8 cellular contexts compared by ENCODE assay signal in the genomic region with DNA sequence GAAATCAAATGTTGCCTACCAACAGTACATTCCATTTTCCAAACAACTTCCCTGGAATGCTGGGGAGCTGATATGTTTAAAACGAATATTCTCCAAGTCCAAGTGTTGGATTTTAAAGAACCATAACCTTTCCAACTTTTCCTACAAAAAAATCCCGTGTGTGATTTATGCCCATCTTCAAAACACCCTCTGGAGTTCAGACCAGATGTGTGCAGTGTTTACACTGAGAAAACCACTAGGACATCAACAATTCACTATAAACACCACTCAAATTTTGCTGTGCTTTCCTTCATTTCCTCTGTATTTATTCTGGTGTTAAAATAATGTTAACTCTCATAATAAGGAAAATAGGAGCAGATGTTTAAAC. TPM values are rescaled to one million over a fixed set of nuclear protein-coding genes. Genes with fewer than 3 reads are reported as not detected.
DNase-seq lines count a peak whose midpoint lies in the region; ATAC-seq and TF ChIP-seq lines count a peak whose summit lies in the region.

No MANE protein-coding gene starts in this region.

- peak overlapping the region; percentile 98 for H3K27ac ChIP-seq in BLaER1
- H3K27ac ChIP-seq in colonic mucosa: peak overlapping the region; percentile 93

- H3K4me3 ChIP-seq in BLaER1 (peak overlapping the region; percentile 86), colonic mucosa (peak overlapping the region; percentile 57)

- DNase-seq in LHCN-M2 (ENCODE audit: low read depth): peak; percentile 37
- DNase-seq in colonic mucosa: no peak
- no peak for DNase-seq in natural killer cell treated with Interleukin-12 subunit alpha and Interleukin-12 subunit beta and Interleukin-15 and Interleukin-18, amount 100 ng/mL, for 72 hours (ENCODE audit: low spot score)
- no peak for DNase-seq in NAMALWA (ENCODE audit: low spot score)
- DNase-seq in SIG-M5 (lab: John Stamatoyannopoulos, UW): no peak
- DNase-seq in AG20443 (ENCODE audit: low spot score): no peak

- peak overlapping the region; percentile 92 for H3K4me2 ChIP-seq in BLaER1

- H3K27ac Mint-ChIP-seq in natural killer cell treated with Interleukin-12 subunit alpha and Interleukin-12 subunit beta and Interleukin-15 and Interleukin-18, amount 100 ng/mL, for 72 hours: peak overlapping the region; percentile 99 to 100

- H3K4me1 ChIP-seq in BLaER1 (peaks cover 60% of the 10 kb centered on the region), colonic mucosa (peaks cover 7% of the 10 kb centered on the region)

- peaks cover 59% of the 10 kb centered on the region for H4K20me1 ChIP-seq in BLaER1

- peaks cover 14% of the 10 kb centered on the region for H3K36me3 ChIP-seq in BLaER1
- H3K36me3 ChIP-seq in colonic mucosa: no peaks in the 10 kb centered on the region

- H3K36me3 Mint-ChIP-seq in natural killer cell treated with Interleukin-12 subunit alpha and Interleukin-12 subunit beta and Interleukin-15 and Interleukin-18, amount 100 ng/mL, for 72 hours: peaks cover 5% of the 10 kb centered on the region

- TF ChIP-seq CTCF in colonic mucosa (IDR thresholded peaks at IDR 0.05): no peak

- H3K9me3 ChIP-seq in BLaER1: no peaks in the 10 kb centered on the region
- no peaks in the 10 kb centered on the region for H3K9me3 ChIP-seq in colonic mucosa

- H3K27me3 ChIP-seq in BLaER1 (no peaks in the 10 kb centered on the region), colonic mucosa (no peaks in the 10 kb centered on the region)

- H3K9me3 Mint-ChIP-seq in natural killer cell treated with Interleukin-12 subunit alpha and Interleukin-12 subunit beta and Interleukin-15 and Interleukin-18, amount 100 ng/mL, for 72 hours: no peaks in the 10 kb centered on the region

- ATAC-seq in natural killer cell treated with Interleukin-12 subunit alpha and Interleukin-12 subunit beta and Interleukin-15 and Interleukin-18, amount 100 ng/mL, for 72 hours: no peak
- ATAC-seq in GM21737 (IDR thresholded peaks at IDR 0.05; ENCODE audit: unreplicated experiment): no peak

- peak overlapping the region; percentile 88 for H3K4me3 Mint-ChIP-seq in natural killer cell treated with Interleukin-12 subunit alpha and Interleukin-12 subunit beta and Interleukin-15 and Interleukin-18, amount 100 ng/mL, for 72 hours

- peaks cover 34 to 49% of the 10 kb centered on the region in 2 donors for H3K4me1 Mint-ChIP-seq in natural killer cell treated with Interleukin-12 subunit alpha and Interleukin-12 subunit beta and Interleukin-15 and Interleukin-18, amount 100 ng/mL, for 72 hours (ENCODE audit: low read depth in 2 of 2)

- H3K27me3 Mint-ChIP-seq in natural killer cell treated with Interleukin-12 subunit alpha and Interleukin-12 subunit beta and Interleukin-15 and Interleukin-18, amount 100 ng/mL, for 72 hours: no peaks in the 10 kb centered on the region

- H3K9ac ChIP-seq in BLaER1 (peak overlapping the region; percentile 97), colonic mucosa (ENCODE audit: low read depth in 2 of 2, low read length in 2 of 2) (peak overlapping the region; percentile 47 to 97)

- intact Hi-C loops in colonic mucosa (cut with DNase I): no loop called here

RNA-seq across cellular contexts. Expression of a gene that starts 2.4 kb away (rescaled TPM):
- total RNA-seq in LHCN-M2 (2014; rRNA removed): 65.8 and 66.5 TPM in 2 replicates
- 20.0 TPM for polyA plus RNA-seq in LHCN-M2 (2012)
- total RNA-seq in colonic mucosa: 10 to 100 TPM; 57.7 to 63.7 TPM
- total RNA-seq in natural killer cell treated with Interleukin-12 subunit alpha and Interleukin-12 subunit beta and Interleukin-15 and Interleukin-18, amount 100 ng/mL, for 72 hours: 10 to 100 TPM; 50.4 to 52.9 TPM
